ENCODE assay signal across 8 cellular contexts in genomic region chr20:32536861-32537656, GRCh38. TPM values are rescaled to one million over a fixed set of nuclear protein-coding genes. Genes with fewer than 3 reads are reported as not detected.
DNase-seq lines count a peak whose midpoint lies in the region; ATAC-seq and TF ChIP-seq lines count a peak whose summit lies in the region.

No MANE protein-coding gene starts in this region.

- H3K4me3 ChIP-seq in colonic mucosa (peak overlapping the region; percentile 37), mucosa of descending colon (no peak overlapping the region), tibial nerve (peak overlapping the region; percentile 23 to 57 (median 38))

- H3K27ac ChIP-seq in colonic mucosa, result peak overlapping the region; percentile 61
- peak overlapping the region in 1 of 4 donors; percentile 78 for H3K27ac ChIP-seq in tibial nerve

- TF ChIP-seq POLR2A in tibial nerve (IDR thresholded peaks at IDR 0.05), result no peak

- TF ChIP-seq EP300 in tibial nerve (IDR thresholded peaks at IDR 0.05), result no peak

- TF ChIP-seq CTCF in colonic mucosa (IDR thresholded peaks at IDR 0.05) (no peak), mucosa of descending colon (IDR thresholded peaks at IDR 0.05) (no peak), tibial nerve (IDR thresholded peaks at IDR 0.05) (no peak)

- intact Hi-C loops in Right ventricle myocardium inferior (cut with DNase I) (no loop called here), cardiac septum (cut with DNase I) (no loop called here), colonic mucosa (cut with DNase I) (no loop called here), mucosa of descending colon (cut with DNase I, micrococcal nuclease) (no loop called here)

- peaks cover 4% of the 10 kb centered on the region for H3K4me1 ChIP-seq in colonic mucosa
- peaks cover 23% of the 10 kb centered on the region for H3K4me1 ChIP-seq in mucosa of descending colon (ENCODE audit: low read depth)
- peaks cover 0 to 52% (median 25%) of the 10 kb centered on the region in 4 donors for H3K4me1 ChIP-seq in tibial nerve

- WGBS in tibial nerve, 2 donors, result 18 to 21% methylated on average over 22 to 25 of the region's 61 CpGs

- H3K9ac ChIP-seq in colonic mucosa (ENCODE audit: low read depth in 2 of 2, low read length in 2 of 2), result peak overlapping the region; percentile 60 to 71

- peak; percentile 73 for DNase-seq in Right ventricle myocardium inferior (ENCODE audit: missing footprints)
- no peak for DNase-seq in cardiac septum (ENCODE audit: low spot score)
- peak; percentile 90 for DNase-seq in NCI-H1436 (lab: John Stamatoyannopoulos, UW)
- peak; percentile 33 for DNase-seq in activated CD4-positive, CD25-positive, alpha-beta regulatory T cell treated with anti-CD3 and anti-CD28 coated beads, Interleukin-2, amount 50 U/mL, for 16 hours (ENCODE audit: low read depth, low spot score)
- peak; percentile 87 for DNase-seq in colonic mucosa
- peak; percentile 86 to 93 (median 91) for DNase-seq in mucosa of descending colon
- no peak for DNase-seq in tibial nerve (ENCODE audit: low spot score in 2 of 2)
- no peak for DNase-seq in GM19240 (ENCODE audit: insufficient read length, low spot score)

- H3K9me3 ChIP-seq in colonic mucosa (no peaks in the 10 kb centered on the region), mucosa of descending colon (no peaks in the 10 kb centered on the region), tibial nerve (no peaks in the 10 kb centered on the region)

- no peaks in the 10 kb centered on the region for H3K36me3 ChIP-seq in colonic mucosa
- no peaks in the 10 kb centered on the region for H3K36me3 ChIP-seq in mucosa of descending colon (ENCODE audit: low read depth)
- no peaks in the 10 kb centered on the region for H3K36me3 ChIP-seq in tibial nerve

- H3K27me3 ChIP-seq in colonic mucosa (no peaks in the 10 kb centered on the region), tibial nerve (peaks cover 0 to 23% of the 10 kb centered on the region in 2 donors)

- no peak for ATAC-seq in Right ventricle myocardium inferior
- peak; percentile 81 for ATAC-seq in mucosa of descending colon

RNA-seq across cellular contexts. Expression of gene NOL4L, which starts 48.1 kb away (rescaled TPM):
- 4.3 TPM for total RNA-seq in Right ventricle myocardium inferior
- total RNA-seq in cardiac septum, result 10.4 TPM
- 10 to 100 TPM; 54.2 to 58.0 TPM for total RNA-seq in colonic mucosa
- 10 to 100 TPM; 46.1 to 75.3 (median 55.1) TPM for total RNA-seq in mucosa of descending colon
- total RNA-seq in tibial nerve, result 10 to 100 TPM; 11.5 to 22.3 (median 19.9) TPM

Comparison
In these comparisons a context has a peak if more than half of its experiments do, and no peak if none do; other contexts are left out.
1. DNase-seq: peak in Right ventricle myocardium inferior (single experiment), NCI-H1436 (single experiment), activated CD4-positive, CD25-positive, alpha-beta regulatory T cell treated with anti-CD3 and anti-CD28 coated beads, Interleukin-2, amount 50 U/mL, for 16 hours (single experiment), colonic mucosa (single experiment) and mucosa of descending colon (3 of 3); none in cardiac septum (single experiment), tibial nerve (0 of 2) and GM19240 (single experiment).